Comparison of ENCODE assay signal across 1 cellular context in the genomic region with DNA sequence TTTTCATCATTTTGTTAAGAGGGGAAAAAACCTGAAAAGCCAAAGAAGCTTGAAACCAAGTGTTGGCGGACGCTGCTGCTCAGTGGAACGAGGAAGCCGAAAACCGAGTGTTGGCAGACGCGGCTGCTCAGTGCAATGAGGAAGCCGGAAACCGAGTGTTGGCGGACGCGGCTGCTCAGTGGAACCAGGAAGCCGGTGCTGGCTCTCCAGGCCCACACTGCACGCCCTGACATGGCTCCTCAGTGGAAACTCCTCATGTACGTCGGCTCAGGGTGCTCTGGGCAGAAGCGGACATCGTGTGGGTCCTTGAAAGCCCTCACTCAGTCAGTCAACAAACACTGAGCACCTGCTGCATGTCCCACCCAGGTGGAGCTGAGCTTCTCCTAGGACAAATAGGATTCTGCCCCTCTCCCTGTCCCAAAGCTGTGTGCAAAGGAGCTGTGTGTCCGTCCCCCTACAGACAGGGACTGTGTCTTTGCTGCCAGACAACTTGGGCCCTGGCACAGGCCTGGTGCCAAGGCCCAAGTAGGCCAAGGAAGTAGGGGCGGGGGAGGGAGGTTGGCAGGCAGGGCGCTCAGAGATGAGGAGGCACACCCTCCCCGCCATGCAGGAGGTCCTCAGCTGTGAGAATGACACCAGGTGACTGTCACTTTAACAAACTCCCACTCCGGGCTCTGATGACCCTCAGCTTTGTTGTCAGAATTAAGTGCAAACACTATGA.
TF ChIP-seq lines count a peak whose summit lies in the region.

No MANE protein-coding gene starts in this region.

TF ChIP-seq in IMR-90, 13 proteins besides CTCF, POLR2A, EP300 and RAD21:
- no peak for TF ChIP-seq CEBPB (IDR thresholded peaks at IDR 0.05; ENCODE audit: low read depth, low read length)
- TF ChIP-seq BHLHE40 (IDR thresholded peaks at IDR 0.05; ENCODE audit: low read depth, low read length), result no peak
- TF ChIP-seq MAZ (IDR thresholded peaks at IDR 0.05; ENCODE audit: borderline replicate concordance, low read depth, low read length), result no peak
- TF ChIP-seq RFX5 (IDR thresholded peaks at IDR 0.05; ENCODE audit: low read depth, low read length), result no peak
- TF ChIP-seq MAFK (IDR thresholded peaks at IDR 0.05; ENCODE audit: low read depth, low read length), result no peak
- TF ChIP-seq RCOR1 (IDR thresholded peaks at IDR 0.05; ENCODE audit: insufficient replicate concordance, low read length), result no peak
- no peak for TF ChIP-seq FOS (IDR thresholded peaks at IDR 0.05; ENCODE audit: low read depth, low read length)
- TF ChIP-seq, protein P1, sequence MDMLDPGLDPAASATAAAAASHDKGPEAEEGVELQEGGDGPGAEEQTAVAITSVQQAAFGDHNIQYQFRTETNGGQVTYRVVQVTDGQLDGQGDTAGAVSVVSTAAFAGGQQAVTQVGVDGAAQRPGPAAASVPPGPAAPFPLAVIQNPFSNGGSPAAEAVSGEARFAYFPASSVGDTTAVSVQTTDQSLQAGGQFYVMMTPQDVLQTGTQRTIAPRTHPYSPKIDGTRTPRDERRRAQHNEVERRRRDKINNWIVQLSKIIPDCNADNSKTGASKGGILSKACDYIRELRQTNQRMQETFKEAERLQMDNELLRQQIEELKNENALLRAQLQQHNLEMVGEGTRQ (IDR thresholded peaks at IDR 0.05; ENCODE audit: low read depth, low read length), result no peak
- TF ChIP-seq NFE2L2 (IDR thresholded peaks at IDR 0.05; ENCODE audit: low read depth, low read length), result no peak
- TF ChIP-seq, protein P2, sequence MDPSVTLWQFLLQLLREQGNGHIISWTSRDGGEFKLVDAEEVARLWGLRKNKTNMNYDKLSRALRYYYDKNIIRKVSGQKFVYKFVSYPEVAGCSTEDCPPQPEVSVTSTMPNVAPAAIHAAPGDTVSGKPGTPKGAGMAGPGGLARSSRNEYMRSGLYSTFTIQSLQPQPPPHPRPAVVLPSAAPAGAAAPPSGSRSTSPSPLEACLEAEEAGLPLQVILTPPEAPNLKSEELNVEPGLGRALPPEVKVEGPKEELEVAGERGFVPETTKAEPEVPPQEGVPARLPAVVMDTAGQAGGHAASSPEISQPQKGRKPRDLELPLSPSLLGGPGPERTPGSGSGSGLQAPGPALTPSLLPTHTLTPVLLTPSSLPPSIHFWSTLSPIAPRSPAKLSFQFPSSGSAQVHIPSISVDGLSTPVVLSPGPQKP (IDR thresholded peaks at IDR 0.05; ENCODE audit: borderline replicate concordance, low read depth, low read length), result no peak
- TF ChIP-seq MXI1 (IDR thresholded peaks at IDR 0.05; ENCODE audit: borderline replicate concordance, low read depth, low read length), result no peak
- no peak for TF ChIP-seq CHD1 (IDR thresholded peaks at IDR 0.05; ENCODE audit: low read depth, low read length)
- TF ChIP-seq SMC3 (IDR thresholded peaks at IDR 0.05; ENCODE audit: low read depth, low read length), result no peak
TF ChIP-seq in IMR-90: peak in this region for 0.
